In the genomic region with DNA sequence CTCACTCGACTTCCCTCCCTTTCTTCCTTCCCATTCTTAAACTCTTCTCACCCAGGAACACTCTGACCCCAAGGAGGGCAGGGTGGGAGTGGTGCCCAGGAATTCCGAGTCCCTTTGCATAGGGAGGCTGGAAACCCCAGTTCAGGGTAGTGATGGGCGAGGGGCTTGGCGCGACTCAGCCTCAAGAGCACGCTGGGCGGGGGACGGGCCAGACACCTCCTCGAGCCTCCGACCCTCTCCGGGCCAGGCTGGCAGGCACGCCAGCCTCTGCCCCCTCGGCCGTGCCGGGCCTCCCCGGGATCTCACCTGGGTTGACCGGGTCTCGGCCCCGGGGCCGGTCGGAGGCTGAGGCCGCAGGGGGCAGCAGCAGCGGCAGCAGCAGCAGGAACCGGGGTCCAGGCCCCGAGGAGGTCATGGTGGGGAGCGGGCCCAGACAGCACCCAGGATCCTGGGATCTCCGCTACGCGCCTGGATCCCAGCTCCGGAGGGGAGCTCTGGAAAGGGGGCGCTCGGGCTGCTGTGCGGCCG, we compare ENCODE assay signal across 1 cellular context.
TF ChIP-seq lines count a peak whose summit lies in the region.

No MANE protein-coding gene starts in this region.

TF ChIP-seq in K562, 482 proteins besides CTCF, POLR2A, EP300 and RAD21 (continued from another document and continues in another):
- TF ChIP-seq, protein P1, sequence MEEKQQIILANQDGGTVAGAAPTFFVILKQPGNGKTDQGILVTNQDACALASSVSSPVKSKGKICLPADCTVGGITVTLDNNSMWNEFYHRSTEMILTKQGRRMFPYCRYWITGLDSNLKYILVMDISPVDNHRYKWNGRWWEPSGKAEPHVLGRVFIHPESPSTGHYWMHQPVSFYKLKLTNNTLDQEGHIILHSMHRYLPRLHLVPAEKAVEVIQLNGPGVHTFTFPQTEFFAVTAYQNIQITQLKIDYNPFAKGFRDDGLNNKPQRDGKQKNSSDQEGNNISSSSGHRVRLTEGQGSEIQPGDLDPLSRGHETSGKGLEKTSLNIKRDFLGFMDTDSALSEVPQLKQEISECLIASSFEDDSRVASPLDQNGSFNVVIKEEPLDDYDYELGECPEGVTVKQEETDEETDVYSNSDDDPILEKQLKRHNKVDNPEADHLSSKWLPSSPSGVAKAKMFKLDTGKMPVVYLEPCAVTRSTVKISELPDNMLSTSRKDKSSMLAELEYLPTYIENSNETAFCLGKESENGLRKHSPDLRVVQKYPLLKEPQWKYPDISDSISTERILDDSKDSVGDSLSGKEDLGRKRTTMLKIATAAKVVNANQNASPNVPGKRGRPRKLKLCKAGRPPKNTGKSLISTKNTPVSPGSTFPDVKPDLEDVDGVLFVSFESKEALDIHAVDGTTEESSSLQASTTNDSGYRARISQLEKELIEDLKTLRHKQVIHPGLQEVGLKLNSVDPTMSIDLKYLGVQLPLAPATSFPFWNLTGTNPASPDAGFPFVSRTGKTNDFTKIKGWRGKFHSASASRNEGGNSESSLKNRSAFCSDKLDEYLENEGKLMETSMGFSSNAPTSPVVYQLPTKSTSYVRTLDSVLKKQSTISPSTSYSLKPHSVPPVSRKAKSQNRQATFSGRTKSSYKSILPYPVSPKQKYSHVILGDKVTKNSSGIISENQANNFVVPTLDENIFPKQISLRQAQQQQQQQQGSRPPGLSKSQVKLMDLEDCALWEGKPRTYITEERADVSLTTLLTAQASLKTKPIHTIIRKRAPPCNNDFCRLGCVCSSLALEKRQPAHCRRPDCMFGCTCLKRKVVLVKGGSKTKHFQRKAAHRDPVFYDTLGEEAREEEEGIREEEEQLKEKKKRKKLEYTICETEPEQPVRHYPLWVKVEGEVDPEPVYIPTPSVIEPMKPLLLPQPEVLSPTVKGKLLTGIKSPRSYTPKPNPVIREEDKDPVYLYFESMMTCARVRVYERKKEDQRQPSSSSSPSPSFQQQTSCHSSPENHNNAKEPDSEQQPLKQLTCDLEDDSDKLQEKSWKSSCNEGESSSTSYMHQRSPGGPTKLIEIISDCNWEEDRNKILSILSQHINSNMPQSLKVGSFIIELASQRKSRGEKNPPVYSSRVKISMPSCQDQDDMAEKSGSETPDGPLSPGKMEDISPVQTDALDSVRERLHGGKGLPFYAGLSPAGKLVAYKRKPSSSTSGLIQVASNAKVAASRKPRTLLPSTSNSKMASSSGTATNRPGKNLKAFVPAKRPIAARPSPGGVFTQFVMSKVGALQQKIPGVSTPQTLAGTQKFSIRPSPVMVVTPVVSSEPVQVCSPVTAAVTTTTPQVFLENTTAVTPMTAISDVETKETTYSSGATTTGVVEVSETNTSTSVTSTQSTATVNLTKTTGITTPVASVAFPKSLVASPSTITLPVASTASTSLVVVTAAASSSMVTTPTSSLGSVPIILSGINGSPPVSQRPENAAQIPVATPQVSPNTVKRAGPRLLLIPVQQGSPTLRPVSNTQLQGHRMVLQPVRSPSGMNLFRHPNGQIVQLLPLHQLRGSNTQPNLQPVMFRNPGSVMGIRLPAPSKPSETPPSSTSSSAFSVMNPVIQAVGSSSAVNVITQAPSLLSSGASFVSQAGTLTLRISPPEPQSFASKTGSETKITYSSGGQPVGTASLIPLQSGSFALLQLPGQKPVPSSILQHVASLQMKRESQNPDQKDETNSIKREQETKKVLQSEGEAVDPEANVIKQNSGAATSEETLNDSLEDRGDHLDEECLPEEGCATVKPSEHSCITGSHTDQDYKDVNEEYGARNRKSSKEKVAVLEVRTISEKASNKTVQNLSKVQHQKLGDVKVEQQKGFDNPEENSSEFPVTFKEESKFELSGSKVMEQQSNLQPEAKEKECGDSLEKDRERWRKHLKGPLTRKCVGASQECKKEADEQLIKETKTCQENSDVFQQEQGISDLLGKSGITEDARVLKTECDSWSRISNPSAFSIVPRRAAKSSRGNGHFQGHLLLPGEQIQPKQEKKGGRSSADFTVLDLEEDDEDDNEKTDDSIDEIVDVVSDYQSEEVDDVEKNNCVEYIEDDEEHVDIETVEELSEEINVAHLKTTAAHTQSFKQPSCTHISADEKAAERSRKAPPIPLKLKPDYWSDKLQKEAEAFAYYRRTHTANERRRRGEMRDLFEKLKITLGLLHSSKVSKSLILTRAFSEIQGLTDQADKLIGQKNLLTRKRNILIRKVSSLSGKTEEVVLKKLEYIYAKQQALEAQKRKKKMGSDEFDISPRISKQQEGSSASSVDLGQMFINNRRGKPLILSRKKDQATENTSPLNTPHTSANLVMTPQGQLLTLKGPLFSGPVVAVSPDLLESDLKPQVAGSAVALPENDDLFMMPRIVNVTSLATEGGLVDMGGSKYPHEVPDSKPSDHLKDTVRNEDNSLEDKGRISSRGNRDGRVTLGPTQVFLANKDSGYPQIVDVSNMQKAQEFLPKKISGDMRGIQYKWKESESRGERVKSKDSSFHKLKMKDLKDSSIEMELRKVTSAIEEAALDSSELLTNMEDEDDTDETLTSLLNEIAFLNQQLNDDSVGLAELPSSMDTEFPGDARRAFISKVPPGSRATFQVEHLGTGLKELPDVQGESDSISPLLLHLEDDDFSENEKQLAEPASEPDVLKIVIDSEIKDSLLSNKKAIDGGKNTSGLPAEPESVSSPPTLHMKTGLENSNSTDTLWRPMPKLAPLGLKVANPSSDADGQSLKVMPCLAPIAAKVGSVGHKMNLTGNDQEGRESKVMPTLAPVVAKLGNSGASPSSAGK (IDR thresholded peaks at IDR 0.05), result peak; percentile 84
- no peak for TF ChIP-seq MBD2 (IDR thresholded peaks at IDR 0.05; ENCODE audit: borderline replicate concordance, low read depth)
- TF ChIP-seq CREM (IDR thresholded peaks at IDR 0.05; ENCODE audit: low read depth), result no peak
- TF ChIP-seq CXXC5 (CRISPR knock-in tag; IDR thresholded peaks at IDR 0.05), result no peak
- TF ChIP-seq, protein P2, sequence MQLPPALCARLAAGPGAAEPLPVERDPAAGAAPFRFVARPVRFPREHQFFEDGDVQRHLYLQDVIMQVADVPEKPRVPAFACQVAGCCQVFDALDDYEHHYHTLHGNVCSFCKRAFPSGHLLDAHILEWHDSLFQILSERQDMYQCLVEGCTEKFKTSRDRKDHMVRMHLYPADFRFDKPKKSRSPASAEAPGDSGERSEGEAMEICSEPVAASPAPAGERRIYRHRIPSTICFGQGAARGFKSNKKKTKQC (CRISPR knock-in tag; IDR thresholded peaks at IDR 0.05), result peak; percentile 61; the same call in 1 of the 2 replicates
- no peak for TF ChIP-seq PYGO2 (tag; IDR thresholded peaks at IDR 0.05)
- no peak for TF ChIP-seq RBM14 (IDR thresholded peaks at IDR 0.05; ENCODE audit: borderline replicate concordance, insufficient read depth, low read depth, low read length)
- no peak for TF ChIP-seq BMI1 (IDR thresholded peaks at IDR 0.05; ENCODE audit: low read length)
- no peak for TF ChIP-seq CREBBP (IDR thresholded peaks at IDR 0.05; ENCODE audit: low read depth, low read length)
- TF ChIP-seq, protein P3, sequence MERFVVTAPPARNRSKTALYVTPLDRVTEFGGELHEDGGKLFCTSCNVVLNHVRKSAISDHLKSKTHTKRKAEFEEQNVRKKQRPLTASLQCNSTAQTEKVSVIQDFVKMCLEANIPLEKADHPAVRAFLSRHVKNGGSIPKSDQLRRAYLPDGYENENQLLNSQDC (CRISPR knock-in tag; IDR thresholded peaks at IDR 0.05), result no peak
- TF ChIP-seq, protein P4, sequence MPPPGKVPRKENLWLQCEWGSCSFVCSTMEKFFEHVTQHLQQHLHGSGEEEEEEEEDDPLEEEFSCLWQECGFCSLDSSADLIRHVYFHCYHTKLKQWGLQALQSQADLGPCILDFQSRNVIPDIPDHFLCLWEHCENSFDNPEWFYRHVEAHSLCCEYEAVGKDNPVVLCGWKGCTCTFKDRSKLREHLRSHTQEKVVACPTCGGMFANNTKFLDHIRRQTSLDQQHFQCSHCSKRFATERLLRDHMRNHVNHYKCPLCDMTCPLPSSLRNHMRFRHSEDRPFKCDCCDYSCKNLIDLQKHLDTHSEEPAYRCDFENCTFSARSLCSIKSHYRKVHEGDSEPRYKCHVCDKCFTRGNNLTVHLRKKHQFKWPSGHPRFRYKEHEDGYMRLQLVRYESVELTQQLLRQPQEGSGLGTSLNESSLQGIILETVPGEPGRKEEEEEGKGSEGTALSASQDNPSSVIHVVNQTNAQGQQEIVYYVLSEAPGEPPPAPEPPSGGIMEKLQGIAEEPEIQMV (tag; conservative IDR thresholded peaks at IDR 0.05; ENCODE audit: low read depth), result no peak
- TF ChIP-seq, protein P5, sequence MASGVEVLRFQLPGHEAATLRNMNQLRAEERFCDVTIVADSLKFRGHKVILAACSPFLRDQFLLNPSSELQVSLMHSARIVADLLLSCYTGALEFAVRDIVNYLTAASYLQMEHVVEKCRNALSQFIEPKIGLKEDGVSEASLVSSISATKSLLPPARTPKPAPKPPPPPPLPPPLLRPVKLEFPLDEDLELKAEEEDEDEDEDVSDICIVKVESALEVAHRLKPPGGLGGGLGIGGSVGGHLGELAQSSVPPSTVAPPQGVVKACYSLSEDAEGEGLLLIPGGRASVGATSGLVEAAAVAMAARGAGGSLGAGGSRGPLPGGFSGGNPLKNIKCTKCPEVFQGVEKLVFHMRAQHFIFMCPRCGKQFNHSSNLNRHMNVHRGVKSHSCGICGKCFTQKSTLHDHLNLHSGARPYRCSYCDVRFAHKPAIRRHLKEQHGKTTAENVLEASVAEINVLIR (CRISPR knock-in tag; IDR thresholded peaks at IDR 0.05), result no peak
- TF ChIP-seq, protein P6, sequence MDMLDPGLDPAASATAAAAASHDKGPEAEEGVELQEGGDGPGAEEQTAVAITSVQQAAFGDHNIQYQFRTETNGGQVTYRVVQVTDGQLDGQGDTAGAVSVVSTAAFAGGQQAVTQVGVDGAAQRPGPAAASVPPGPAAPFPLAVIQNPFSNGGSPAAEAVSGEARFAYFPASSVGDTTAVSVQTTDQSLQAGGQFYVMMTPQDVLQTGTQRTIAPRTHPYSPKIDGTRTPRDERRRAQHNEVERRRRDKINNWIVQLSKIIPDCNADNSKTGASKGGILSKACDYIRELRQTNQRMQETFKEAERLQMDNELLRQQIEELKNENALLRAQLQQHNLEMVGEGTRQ (CRISPR knock-in tag; IDR thresholded peaks at IDR 0.05), result 0 out of 2 replicates have a peak, but pooled peaks have one; percentile 9
- no peak for TF ChIP-seq ARID2 (IDR thresholded peaks at IDR 0.05)
- TF ChIP-seq ZNF175 (CRISPR knock-in tag; IDR thresholded peaks at IDR 0.05; ENCODE audit: low read depth), result no peak
- no peak for TF ChIP-seq HMG20A (CRISPR knock-in tag; conservative IDR thresholded peaks at IDR 0.05)
- no peak for TF ChIP-seq DDX20 (tag; IDR thresholded peaks at IDR 0.05; ENCODE audit: low read depth)
- no peak for TF ChIP-seq GTF2F1 (IDR thresholded peaks at IDR 0.05; ENCODE audit: low read depth, low read length)
- TF ChIP-seq MAFG (tag; conservative IDR thresholded peaks at IDR 0.05), result no peak
- no peak for TF ChIP-seq PML (IDR thresholded peaks at IDR 0.05; ENCODE audit: low read length)
- TF ChIP-seq, protein P7, sequence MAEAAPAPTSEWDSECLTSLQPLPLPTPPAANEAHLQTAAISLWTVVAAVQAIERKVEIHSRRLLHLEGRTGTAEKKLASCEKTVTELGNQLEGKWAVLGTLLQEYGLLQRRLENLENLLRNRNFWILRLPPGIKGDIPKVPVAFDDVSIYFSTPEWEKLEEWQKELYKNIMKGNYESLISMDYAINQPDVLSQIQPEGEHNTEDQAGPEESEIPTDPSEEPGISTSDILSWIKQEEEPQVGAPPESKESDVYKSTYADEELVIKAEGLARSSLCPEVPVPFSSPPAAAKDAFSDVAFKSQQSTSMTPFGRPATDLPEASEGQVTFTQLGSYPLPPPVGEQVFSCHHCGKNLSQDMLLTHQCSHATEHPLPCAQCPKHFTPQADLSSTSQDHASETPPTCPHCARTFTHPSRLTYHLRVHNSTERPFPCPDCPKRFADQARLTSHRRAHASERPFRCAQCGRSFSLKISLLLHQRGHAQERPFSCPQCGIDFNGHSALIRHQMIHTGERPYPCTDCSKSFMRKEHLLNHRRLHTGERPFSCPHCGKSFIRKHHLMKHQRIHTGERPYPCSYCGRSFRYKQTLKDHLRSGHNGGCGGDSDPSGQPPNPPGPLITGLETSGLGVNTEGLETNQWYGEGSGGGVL (CRISPR knock-in tag; IDR thresholded peaks at IDR 0.05), result no peak
- no peak for TF ChIP-seq SMARCC2 (IDR thresholded peaks at IDR 0.05; ENCODE audit: low read depth)
- TF ChIP-seq STAT5B (CRISPR knock-in tag; IDR thresholded peaks at IDR 0.05), result no peak
- no peak for TF ChIP-seq MYBL2 (IDR thresholded peaks at IDR 0.05; ENCODE audit: low read depth)
- no peak for TF ChIP-seq MYBL2 (CRISPR knock-in tag; IDR thresholded peaks at IDR 0.05; ENCODE audit: borderline replicate concordance)
- TF ChIP-seq ZZZ3 (IDR thresholded peaks at IDR 0.05), result no peak
- TF ChIP-seq, protein P8, sequence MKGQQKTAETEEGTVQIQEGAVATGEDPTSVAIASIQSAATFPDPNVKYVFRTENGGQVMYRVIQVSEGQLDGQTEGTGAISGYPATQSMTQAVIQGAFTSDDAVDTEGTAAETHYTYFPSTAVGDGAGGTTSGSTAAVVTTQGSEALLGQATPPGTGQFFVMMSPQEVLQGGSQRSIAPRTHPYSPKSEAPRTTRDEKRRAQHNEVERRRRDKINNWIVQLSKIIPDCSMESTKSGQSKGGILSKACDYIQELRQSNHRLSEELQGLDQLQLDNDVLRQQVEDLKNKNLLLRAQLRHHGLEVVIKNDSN (CRISPR knock-in tag; IDR thresholded peaks at IDR 0.05), result no peak
- TF ChIP-seq MTA3 (IDR thresholded peaks at IDR 0.05; ENCODE audit: borderline replicate concordance), result peak; percentile 15; the same call in 1 of the 2 replicates
- TF ChIP-seq HDAC3 (IDR thresholded peaks at IDR 0.05; ENCODE audit: borderline replicate concordance, partially characterized antibody), result no peak
- TF ChIP-seq MCM3 (IDR thresholded peaks at IDR 0.05), result no peak
- no peak for TF ChIP-seq ZNF165 (CRISPR knock-in tag; IDR thresholded peaks at IDR 0.05; ENCODE audit: borderline replicate concordance)
- no peak for TF ChIP-seq FOXA1 (IDR thresholded peaks at IDR 0.05; ENCODE audit: borderline replicate concordance)
- TF ChIP-seq U2AF1 (optimal IDR thresholded peaks at IDR 0.05; ENCODE audit: low read depth, low read length), result no peak
- TF ChIP-seq SNRNP70 (optimal IDR thresholded peaks at IDR 0.05; ENCODE audit: low read depth, low read length), result no peak
- TF ChIP-seq, protein P9, sequence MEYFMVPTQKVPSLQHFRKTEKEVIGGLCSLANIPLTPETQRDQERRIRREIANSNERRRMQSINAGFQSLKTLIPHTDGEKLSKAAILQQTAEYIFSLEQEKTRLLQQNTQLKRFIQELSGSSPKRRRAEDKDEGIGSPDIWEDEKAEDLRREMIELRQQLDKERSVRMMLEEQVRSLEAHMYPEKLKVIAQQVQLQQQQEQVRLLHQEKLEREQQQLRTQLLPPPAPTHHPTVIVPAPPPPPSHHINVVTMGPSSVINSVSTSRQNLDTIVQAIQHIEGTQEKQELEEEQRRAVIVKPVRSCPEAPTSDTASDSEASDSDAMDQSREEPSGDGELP (CRISPR knock-in tag; IDR thresholded peaks at IDR 0.05; ENCODE audit: borderline replicate concordance), result no peak
- no peak for TF ChIP-seq TAL1 (IDR thresholded peaks at IDR 0.05)
- TF ChIP-seq ZKSCAN8 (CRISPR knock-in tag; IDR thresholded peaks at IDR 0.05), result no peak
- TF ChIP-seq POLR2AphosphoS5 (IDR thresholded peaks at IDR 0.05; ENCODE audit: control insufficient read depth, insufficient read depth, low read depth, low read length), result no peak
- TF ChIP-seq GABPB1 (CRISPR knock-in tag; IDR thresholded peaks at IDR 0.05), result no peak
- TF ChIP-seq KDM4B (IDR thresholded peaks at IDR 0.05; ENCODE audit: borderline replicate concordance in 2 of 2, low read depth in 1 of 2), result no peak
- TF ChIP-seq GABPA (tag; conservative IDR thresholded peaks at IDR 0.05; ENCODE audit: low read depth), result no peak
- TF ChIP-seq SLC30A9 (CRISPR knock-in tag; IDR thresholded peaks at IDR 0.05), result no peak
- TF ChIP-seq ZNF263 (CRISPR knock-in tag; IDR thresholded peaks at IDR 0.05; ENCODE audit: borderline replicate concordance), result no peak
- no peak for TF ChIP-seq HDAC6 (IDR thresholded peaks at IDR 0.05; ENCODE audit: low read depth, low read length)
- TF ChIP-seq PHF8 (IDR thresholded peaks at IDR 0.05; ENCODE audit: borderline replicate concordance, low read length), result peak; percentile 59; the same call in 1 of the 2 replicates
- TF ChIP-seq ZNF324 (CRISPR knock-in tag; IDR thresholded peaks at IDR 0.05), result no peak
- no peak for TF ChIP-seq SIN3B (IDR thresholded peaks at IDR 0.05; ENCODE audit: low read depth)
